ENCODE assay signal across 16 cellular contexts in the genomic region with DNA sequence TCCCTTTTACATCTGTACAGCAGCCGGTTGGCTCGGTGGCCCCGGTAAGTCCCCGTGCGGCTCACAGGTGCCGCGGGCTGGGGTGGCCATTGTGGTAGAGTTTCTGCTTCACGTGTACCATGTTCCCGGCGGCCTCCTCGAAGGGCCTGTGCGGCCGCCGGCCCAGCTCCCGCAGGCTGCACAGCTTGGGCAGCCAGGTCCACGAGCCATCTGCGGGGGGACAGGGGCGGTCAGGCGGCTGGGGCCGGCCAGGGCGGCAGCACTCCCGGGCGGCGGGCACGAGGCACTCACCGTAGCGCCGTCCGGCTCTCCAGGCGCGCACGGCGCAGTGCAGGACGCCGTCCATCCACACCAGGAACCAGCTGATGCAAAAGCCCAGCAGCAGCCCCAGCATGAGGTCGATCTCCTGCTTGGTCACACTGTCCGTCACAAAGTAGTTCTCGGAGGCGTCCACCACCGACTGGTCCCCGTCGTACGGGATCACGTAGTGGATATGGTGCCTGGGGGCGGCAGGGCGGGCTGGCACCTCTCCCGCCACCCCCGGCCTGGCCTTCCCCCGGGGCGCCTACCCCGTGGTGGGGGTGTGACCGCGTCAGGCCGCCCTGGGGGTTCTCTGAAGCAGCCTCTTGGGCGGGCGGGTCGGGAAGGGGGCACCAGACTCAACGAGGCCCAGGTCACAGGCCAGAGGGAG. TPM values are rescaled to one million over a fixed set of nuclear protein-coding genes. Genes with fewer than 3 reads are reported as not detected.
DNase-seq lines count a peak whose midpoint lies in the region; ATAC-seq, FAIRE-seq and TF ChIP-seq lines count a peak whose summit lies in the region.
"Had no signal": no experiment of that assay in that cellular context is flagged by ENCODE, and none has a peak within 500 bp of the region (broad histone marks: within the 10 kb centered on the region; RNA-seq: fewer than 3 reads in every experiment).

No MANE protein-coding gene starts in this region.

- H3K9me3 ChIP-seq in HCT116 (ENCODE audit: control insufficient read depth in 1 of 2, insufficient read depth in 1 of 2, low read depth in 1 of 2, low read length in 2 of 2), result no peaks in the 10 kb centered on the region
- H3K9me3 ChIP-seq in heart left ventricle, result peaks cover 0 to 17% (median 5%) of the 10 kb centered on the region in 12 donors
- H3K9me3 ChIP-seq: A549 had no signal

- peaks cover 14% of the 10 kb centered on the region for H3K36me3 Mint-ChIP-seq in stimulated activated memory B cell treated with anti-CD40 and anti-IgM and Interleukin-4, amounts not matched to agents 10 μg/mL and 1 μg/mL and 100 μg/mL, for 72 hours

- intact Hi-C loops in HCT116 (cut with micrococcal nuclease) (no loop called here), heart left ventricle (cut with DNase I) (no loop called here)

- DNase-seq in stimulated activated naive CD8-positive, alpha-beta T cell treated with anti-CD3 and anti-CD28 coated beads, Interleukin-15, amount 100 ng/mL, for 72 hours, result no peak
- DNase-seq in stimulated activated naive CD8-positive, alpha-beta T cell treated with anti-CD3 and anti-CD28 coated beads, Interleukin-15, Interleukin-2, amounts not matched to agents 100 U/mL and 50 U/mL, for 24 hours, result no peak
- DNase-seq in HCT116 (ENCODE audit: low read depth, low spot score) (no peak), islet precursor cell (peak; percentile 46), heart left ventricle (no peak), HTR-8/SVneo (ENCODE audit: insufficient read length, low spot score) (no peak)
- DNase-seq: CD8-positive, alpha-beta T cell; COR-L47; DND-41; GF-D8; HCEC 1CT had no signal

- no peaks in the 10 kb centered on the region for H3K4me1 Mint-ChIP-seq in stimulated activated naive CD8-positive, alpha-beta T cell treated with anti-CD3 and anti-CD28 coated beads, Interleukin-15, amount 100 ng/mL, for 72 hours
- H3K4me1 Mint-ChIP-seq in stimulated activated memory B cell treated with anti-CD40 and anti-IgM and Interleukin-4, amounts not matched to agents 10 μg/mL and 1 μg/mL and 100 μg/mL, for 72 hours, result peaks cover 12% of the 10 kb centered on the region

- no peaks in the 10 kb centered on the region for H4K20me1 ChIP-seq in HCT116 (ENCODE audit: insufficient read depth)

- no peak overlapping the region for H3K4me2 ChIP-seq in HCT116 (ENCODE audit: low read length)
- H3K4me2 ChIP-seq: A549 had no signal

- peak; percentile 13 for ATAC-seq in stimulated activated naive CD8-positive, alpha-beta T cell treated with anti-CD3 and anti-CD28 coated beads, Interleukin-15, amount 100 ng/mL, for 72 hours
- no peak for ATAC-seq in stimulated activated naive CD8-positive, alpha-beta T cell treated with anti-CD3 and anti-CD28 coated beads, Interleukin-15, Interleukin-2, amounts not matched to agents 100 U/mL and 50 U/mL, for 24 hours
- ATAC-seq in HCT116 (peak; percentile 10; the same call in 1 of the 2 replicates), heart left ventricle (no peak), HG02588 (IDR thresholded peaks at IDR 0.05; ENCODE audit: unreplicated experiment) (no peak)
- ATAC-seq in stimulated activated memory B cell treated with anti-CD40 and anti-IgM and Interleukin-4, amounts not matched to agents 10 μg/mL and 1 μg/mL and 100 μg/mL, for 72 hours, result peak; percentile 37
- ATAC-seq: CD8-positive, alpha-beta T cell had no signal

- H3K27ac Mint-ChIP-seq in stimulated activated naive CD8-positive, alpha-beta T cell treated with anti-CD3 and anti-CD28 coated beads, Interleukin-15, amount 100 ng/mL, for 72 hours, result peak overlapping the region in 1 of 2 donors; percentile 42
- no peak overlapping the region for H3K27ac Mint-ChIP-seq in stimulated activated memory B cell treated with anti-CD40 and anti-IgM and Interleukin-4, amounts not matched to agents 10 μg/mL and 1 μg/mL and 100 μg/mL, for 72 hours
- H3K27ac Mint-ChIP-seq: CD14-positive monocyte; CD8-positive, alpha-beta T cell had no signal

- TF ChIP-seq RAD21 in HCT116 (IDR thresholded peaks at IDR 0.05; ENCODE audit: low read depth), result no peak

- peaks cover 5 to 7% of the 10 kb centered on the region in 2 donors for H3K9me3 Mint-ChIP-seq in stimulated activated naive CD8-positive, alpha-beta T cell treated with anti-CD3 and anti-CD28 coated beads, Interleukin-15, amount 100 ng/mL, for 72 hours
- peaks cover 5% of the 10 kb centered on the region for H3K9me3 Mint-ChIP-seq in stimulated activated memory B cell treated with anti-CD40 and anti-IgM and Interleukin-4, amounts not matched to agents 10 μg/mL and 1 μg/mL and 100 μg/mL, for 72 hours

- no peaks in the 10 kb centered on the region for H3K79me2 ChIP-seq in HCT116 (ENCODE audit: insufficient read depth, low read length)

- TF ChIP-seq CTCF in HCT116 (IDR thresholded peaks at IDR 0.05 in 2 of 3, conservative IDR thresholded peaks at IDR 0.05 in 1 of 3; ENCODE audit: borderline replicate concordance in 1 of 3, insufficient read depth in 1 of 3, low read depth in 2 of 3, low read length in 2 of 3), result no peak
- no peak for TF ChIP-seq CTCF in heart left ventricle (IDR thresholded peaks at IDR 0.05)

- FAIRE-seq in HTR-8/SVneo (lab: Jason Lieb, UNC), result no peak
- FAIRE-seq: A549, H1 had no signal

- no peaks in the 10 kb centered on the region for H3K27me3 Mint-ChIP-seq in stimulated activated naive CD8-positive, alpha-beta T cell treated with anti-CD3 and anti-CD28 coated beads, Interleukin-15, amount 100 ng/mL, for 72 hours
- H3K27me3 Mint-ChIP-seq in stimulated activated memory B cell treated with anti-CD40 and anti-IgM and Interleukin-4, amounts not matched to agents 10 μg/mL and 1 μg/mL and 100 μg/mL, for 72 hours, result peaks cover 10% of the 10 kb centered on the region

- no peaks in the 10 kb centered on the region for H3K4me1 ChIP-seq in HCT116 (ENCODE audit: control insufficient read depth in 1 of 2, insufficient read depth in 2 of 2, low read length in 2 of 2)
- peaks cover 0 to 21% (median 9%) of the 10 kb centered on the region in 12 donors for H3K4me1 ChIP-seq in heart left ventricle
- H3K4me1 ChIP-seq: A549 had no signal

- H3K4me3 Mint-ChIP-seq in stimulated activated naive CD8-positive, alpha-beta T cell treated with anti-CD3 and anti-CD28 coated beads, Interleukin-15, amount 100 ng/mL, for 72 hours, result no peak overlapping the region
- no peak overlapping the region for H3K4me3 Mint-ChIP-seq in stimulated activated memory B cell treated with anti-CD40 and anti-IgM and Interleukin-4, amounts not matched to agents 10 μg/mL and 1 μg/mL and 100 μg/mL, for 72 hours
- H3K4me3 Mint-ChIP-seq: CD14-positive monocyte; CD8-positive, alpha-beta T cell had no signal

- CTCF ChIA-PET in HCT116 (lab: Charles Lee), result no interaction called here

- 93 to 95% (median 94%) methylated on average over 42 to 58 of the region's 58 CpGs for WGBS in heart left ventricle, 4 donors

- H2AFZ ChIP-seq in HCT116 (ENCODE audit: low read depth, low read length, poor library complexity, severe bottlenecking), result no peak overlapping the region

- H3K27me3 ChIP-seq in HCT116 (ENCODE audit: insufficient read depth, low read length), result no peaks in the 10 kb centered on the region
- no peaks in the 10 kb centered on the region for H3K27me3 ChIP-seq in heart left ventricle

- H3K9me2 ChIP-seq in HCT116 (ENCODE audit: insufficient read depth), result no peaks in the 10 kb centered on the region

- peaks cover 0 to 6% of the 10 kb centered on the region in 2 experiments; a peak in 1 of 4 replicates for H3K36me3 ChIP-seq in HCT116 (ENCODE audit: control insufficient read depth in 1 of 2, insufficient read depth in 2 of 2, low read length in 2 of 2)
- H3K36me3 ChIP-seq in heart left ventricle, result peaks cover 0 to 12% (median 0%) of the 10 kb centered on the region in 9 donors

- POLR2A ChIA-PET in HCT116 (lab: Charles Lee), result no interaction called here

- no peak overlapping the region for H3K9ac ChIP-seq in HCT116 (ENCODE audit: low read length)

- no TSS peak for BruUV-seq in HCT116 (replicated peaks; lab: Mats Ljungman, UMichigan)

- RAD21 ChIA-PET in HCT116 (lab: Charles Lee; ENCODE audit: low non-redundant PET in 1 of 2, low total read pairs in 2 of 2, uncharacterized antibody in 2 of 2, unreplicated experiment in 2 of 2), result no interaction called here

- no peak overlapping the region for H3K4me3 ChIP-seq in HCT116 (replicated peaks in 1 of 2; ENCODE audit: low read depth in 1 of 2, low read length in 2 of 2)
- H3K4me3 ChIP-seq in heart left ventricle, result no peak overlapping the region
- H3K4me3 ChIP-seq: A549 had no signal

- H3K27ac ChIP-seq in HCT116 (ENCODE audit: low read depth, low read length) (no peak overlapping the region), heart left ventricle (no peak overlapping the region)
- H3K27ac ChIP-seq: A549 had no signal

- TF ChIP-seq POLR2A in HCT116 (IDR thresholded peaks at IDR 0.05; ENCODE audit: borderline replicate concordance, extremely low read depth, insufficient read depth, insufficient read length) (no peak), heart left ventricle (IDR thresholded peaks at IDR 0.05) (no peak)

TF ChIP-seq in HCT116, 20 proteins besides CTCF, POLR2A, EP300 and RAD21 (continues in another document):
- no peak for TF ChIP-seq SRF (IDR thresholded peaks at IDR 0.05; ENCODE audit: low read depth)
- no peak for TF ChIP-seq SP1 (IDR thresholded peaks at IDR 0.05; ENCODE audit: low read depth)

RNA-seq across cellular contexts. Expression of a gene that starts 5.0 kb away (rescaled TPM):
- total RNA-seq in HCT116 (2021; ENCODE audit: unreplicated experiment) (2.3 TPM), heart left ventricle (1 to 10 TPM in 8 of 9 donors, not detected in 1; 2.6 to 5.6 (median 4.2) TPM)
- polyA plus RNA-seq in HCT116 (2012), result 1.1 and 1.6 TPM in 2 replicates
- 10 to 100 TPM in 1 of 2 donors, 1 to 10 TPM in 1; 1.5 to 12.4 TPM for polyA plus RNA-seq in heart left ventricle
- polyA plus RNA-seq: CD14-positive monocyte had no signal

RNA-seq across cellular contexts. Expression of a gene that starts 23.5 kb away (rescaled TPM):
- 92.3 TPM for total RNA-seq in HCT116 (2021; ENCODE audit: unreplicated experiment)
- polyA plus RNA-seq in HCT116 (2012), result 59.7 and 59.8 TPM in 2 replicates
- total RNA-seq in heart left ventricle, result 10 to 100 TPM; 11.3 to 25.3 (median 18.1) TPM
- 10 to 100 TPM; 21.5 to 49.5 TPM for polyA plus RNA-seq in heart left ventricle

RNA-seq across cellular contexts. Expression of a gene that starts 39.2 kb away (rescaled TPM):
- total RNA-seq in HCT116 (2021; ENCODE audit: unreplicated experiment) (134 TPM), heart left ventricle (100 to 1,000 TPM in 5 of 9 donors, 10 to 100 TPM in 4; 76.3 to 160 (median 106) TPM)
- polyA plus RNA-seq in HCT116 (2012), result 76.4 and 94.8 TPM in 2 replicates
- 100 to 1,000 TPM; 113 to 138 TPM for polyA plus RNA-seq in heart left ventricle

Comparison
In these comparisons a context has a peak if more than half of its experiments do, and no peak if none do; other contexts are left out.
1. ATAC-seq: peak in stimulated activated naive CD8-positive, alpha-beta T cell treated with anti-CD3 and anti-CD28 coated beads, Interleukin-15, amount 100 ng/mL, for 72 hours (single experiment), HCT116 (single experiment) and stimulated activated memory B cell treated with anti-CD40 and anti-IgM and Interleukin-4, amounts not matched to agents 10 μg/mL and 1 μg/mL and 100 μg/mL, for 72 hours (single experiment); none in stimulated activated naive CD8-positive, alpha-beta T cell treated with anti-CD3 and anti-CD28 coated beads, Interleukin-15, Interleukin-2, amounts not matched to agents 100 U/mL and 50 U/mL, for 24 hours (single experiment), heart left ventricle (0 of 4) and HG02588 (single experiment).